7 cellular contexts compared by ENCODE assay signal in genomic region chr11:2927851-2928604, GRCh38. TPM values are rescaled to one million over a fixed set of nuclear protein-coding genes. Genes with fewer than 3 reads are reported as not detected.
DNase-seq lines count a peak whose midpoint lies in the region; ATAC-seq and TF ChIP-seq lines count a peak whose summit lies in the region.

No MANE protein-coding gene starts in this region.

- no peaks in the 10 kb centered on the region for H3K9me3 ChIP-seq in sigmoid colon

- TF ChIP-seq POLR2A in sigmoid colon (IDR thresholded peaks at IDR 0.05) = no peak

- TF ChIP-seq CTCF in HFF-Myc (IDR thresholded peaks at IDR 0.05; ENCODE audit: low read depth, low read length, missing control alignments) (no peak), glutamatergic neuron (IDR thresholded peaks at IDR 0.05; ENCODE audit: partially characterized antibody, unreplicated experiment) (no peak), sigmoid colon (IDR thresholded peaks at IDR 0.05) (no peak)

- no peak overlapping the region for H3K27ac Mint-ChIP-seq in glutamatergic neuron (ENCODE audit: unreplicated experiment)

- H3K4me1 ChIP-seq in sigmoid colon = peaks cover 0 to 31% (median 27%) of the 10 kb centered on the region in 4 donors

- H3K4me3 ChIP-seq in HFF-Myc (replicated peaks; ENCODE audit: low read depth, low read length) = peak overlapping the region; percentile 83
- H3K4me3 ChIP-seq in sigmoid colon = peak overlapping the region in 3 of 4 donors; percentile 44 to 53 (median 47)

- peaks cover 2% of the 10 kb centered on the region for H3K9me3 Mint-ChIP-seq in glutamatergic neuron (ENCODE audit: unreplicated experiment)

- ATAC-seq in GM18858 (IDR thresholded peaks at IDR 0.05; ENCODE audit: unreplicated experiment) = no peak
- no peak for ATAC-seq in activated CD4-positive, CD25-positive, alpha-beta regulatory T cell treated with anti-CD3 and anti-CD28 coated beads, Interleukin-2, amount 50 U/mL, for 24 hours

- peaks cover 3% of the 10 kb centered on the region for H3K4me1 Mint-ChIP-seq in glutamatergic neuron (ENCODE audit: low read depth, unreplicated experiment)

- peaks cover 11% of the 10 kb centered on the region for H3K27me3 Mint-ChIP-seq in glutamatergic neuron (ENCODE audit: unreplicated experiment)

- no peaks in the 10 kb centered on the region for H3K36me3 Mint-ChIP-seq in glutamatergic neuron (ENCODE audit: unreplicated experiment)

- no peaks in the 10 kb centered on the region for H3K36me3 ChIP-seq in sigmoid colon

- H3K27me3 ChIP-seq in sigmoid colon = peaks cover 15 to 55% (median 36%) of the 10 kb centered on the region in 3 donors

- H3K27ac ChIP-seq in sigmoid colon = peak overlapping the region in 1 of 4 donors; percentile 57

- intact Hi-C loops in sigmoid colon (cut with DNase I) = no loop called here

- peak overlapping the region; percentile 56 for H3K4me3 Mint-ChIP-seq in glutamatergic neuron (ENCODE audit: unreplicated experiment)

- TF ChIP-seq EP300 in sigmoid colon (IDR thresholded peaks at IDR 0.05) = no peak

- 24 to 34% methylated on average over 25 of the region's 25 CpGs for WGBS in sigmoid colon, 2 donors

- no peak for DNase-seq in HFF-Myc (ENCODE audit: extremely low read depth, low read depth)
- DNase-seq in UCSD-AML1 (lab: John Stamatoyannopoulos, UW; ENCODE audit: unreplicated experiment) = peak; percentile 47
- peak; percentile 40 for DNase-seq in glutamatergic neuron
- no peak for DNase-seq in sigmoid colon
- DNase-seq in amygdala (lab: John Stamatoyannopoulos, UW) = no peak

RNA-seq across cellular contexts. Expression of gene PHLDA2, which starts 1.2 kb away (rescaled TPM):
- total RNA-seq in glutamatergic neuron (ENCODE audit: unreplicated experiment) = 1.2 TPM
- 1 to 10 TPM in 1 of 4 donors, not detected in 3; 1.7 TPM for total RNA-seq in sigmoid colon
- 10 to 100 TPM; 33.0 to 37.9 (median 37.8) TPM for polyA plus RNA-seq in sigmoid colon

RNA-seq across cellular contexts. Expression of gene CDKN1C, which starts 42.5 kb away (rescaled TPM):
- total RNA-seq in glutamatergic neuron (ENCODE audit: unreplicated experiment) = 391 TPM
- 10 to 100 TPM; 37.2 to 54.3 (median 47.4) TPM for total RNA-seq in sigmoid colon
- polyA plus RNA-seq in sigmoid colon = 10 to 100 TPM in 1 of 3 donors, 1 to 10 TPM in 2; 5.3 to 14.4 (median 7.9) TPM

Comparison
In these comparisons a context has a peak if more than half of its experiments do, and no peak if none do; other contexts are left out.
1. DNase-seq: peak in UCSD-AML1 (single experiment) and glutamatergic neuron (single experiment); none in HFF-Myc (single experiment), sigmoid colon (single experiment) and amygdala (0 of 56).